Comparison of ENCODE assay signal across 2 cellular contexts in the genomic region with DNA sequence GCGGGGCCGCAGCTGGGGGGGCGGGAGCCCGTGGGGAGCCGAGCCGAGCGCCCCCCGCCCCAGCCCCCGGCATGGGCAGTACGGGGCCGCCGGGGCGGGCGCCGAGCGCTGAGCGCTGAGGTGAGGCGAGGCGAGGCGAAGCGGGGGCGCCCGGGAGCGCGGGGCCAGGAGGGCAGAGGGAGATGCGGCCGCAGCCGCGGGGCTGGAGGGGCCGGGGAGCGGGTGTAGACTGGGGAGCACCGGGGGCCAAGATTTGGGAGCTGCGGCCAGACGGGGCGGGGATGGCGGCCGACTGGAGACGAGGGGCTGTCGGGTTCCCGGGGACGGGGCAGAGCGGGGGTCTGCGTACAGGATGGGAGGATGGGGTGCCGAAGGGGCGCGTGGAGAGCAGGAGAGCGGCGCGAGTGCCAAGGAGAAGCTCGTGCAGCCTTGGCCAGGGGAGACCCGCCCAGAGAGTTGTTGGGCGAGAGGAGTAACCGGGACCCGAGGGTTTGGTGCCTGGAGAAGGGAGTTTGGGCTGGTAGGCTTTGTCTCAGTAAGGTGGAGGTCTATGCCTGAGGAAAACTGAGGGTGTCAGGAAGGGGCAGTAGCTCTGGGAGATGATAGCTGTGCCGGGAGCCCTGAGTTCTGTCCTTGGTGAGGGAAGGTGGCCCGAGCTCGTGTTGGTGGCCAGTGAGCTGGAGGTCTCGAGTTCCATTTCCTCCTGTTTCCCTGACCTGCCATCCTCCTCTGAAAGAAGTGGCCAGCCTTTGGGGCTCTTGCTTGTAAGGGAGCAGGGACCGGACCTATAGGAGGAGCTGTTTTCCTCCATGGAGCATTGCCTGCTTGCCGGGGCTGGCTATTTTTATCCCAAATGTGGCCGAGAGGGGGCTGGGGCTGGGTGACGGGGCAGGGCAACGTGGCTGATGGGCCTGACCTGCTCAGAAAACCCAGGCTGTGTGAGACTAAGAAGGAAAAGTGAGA.
A peak's percentile ranks its signal among the peaks of the same experiment; 100 is the strongest.
TF ChIP-seq lines count a peak whose summit lies in the region.

No MANE protein-coding gene starts in this region.

TF ChIP-seq in PFSK-1, 5 proteins besides CTCF, POLR2A, EP300 and RAD21:
- TF ChIP-seq SIN3A (IDR thresholded peaks at IDR 0.05; ENCODE audit: borderline replicate concordance, insufficient read depth, low read length) (peak; percentile 34; the same call in 1 of the 2 replicates), TAF1 (IDR thresholded peaks at IDR 0.05; ENCODE audit: borderline replicate concordance, insufficient read depth, low read length) (peak; percentile 63; the same call in 1 of the 2 replicates), FOXP2 (optimal IDR thresholded peaks at IDR 0.05; ENCODE audit: borderline replicate concordance, extremely low read depth, extremely low read length, insufficient read depth) (peak; percentile 43), POLR2AphosphoS5 (IDR thresholded peaks at IDR 0.05; ENCODE audit: low read depth, low read length) (no peak; the same call in 1 of the 2 replicates)
- TF ChIP-seq, protein P1, sequence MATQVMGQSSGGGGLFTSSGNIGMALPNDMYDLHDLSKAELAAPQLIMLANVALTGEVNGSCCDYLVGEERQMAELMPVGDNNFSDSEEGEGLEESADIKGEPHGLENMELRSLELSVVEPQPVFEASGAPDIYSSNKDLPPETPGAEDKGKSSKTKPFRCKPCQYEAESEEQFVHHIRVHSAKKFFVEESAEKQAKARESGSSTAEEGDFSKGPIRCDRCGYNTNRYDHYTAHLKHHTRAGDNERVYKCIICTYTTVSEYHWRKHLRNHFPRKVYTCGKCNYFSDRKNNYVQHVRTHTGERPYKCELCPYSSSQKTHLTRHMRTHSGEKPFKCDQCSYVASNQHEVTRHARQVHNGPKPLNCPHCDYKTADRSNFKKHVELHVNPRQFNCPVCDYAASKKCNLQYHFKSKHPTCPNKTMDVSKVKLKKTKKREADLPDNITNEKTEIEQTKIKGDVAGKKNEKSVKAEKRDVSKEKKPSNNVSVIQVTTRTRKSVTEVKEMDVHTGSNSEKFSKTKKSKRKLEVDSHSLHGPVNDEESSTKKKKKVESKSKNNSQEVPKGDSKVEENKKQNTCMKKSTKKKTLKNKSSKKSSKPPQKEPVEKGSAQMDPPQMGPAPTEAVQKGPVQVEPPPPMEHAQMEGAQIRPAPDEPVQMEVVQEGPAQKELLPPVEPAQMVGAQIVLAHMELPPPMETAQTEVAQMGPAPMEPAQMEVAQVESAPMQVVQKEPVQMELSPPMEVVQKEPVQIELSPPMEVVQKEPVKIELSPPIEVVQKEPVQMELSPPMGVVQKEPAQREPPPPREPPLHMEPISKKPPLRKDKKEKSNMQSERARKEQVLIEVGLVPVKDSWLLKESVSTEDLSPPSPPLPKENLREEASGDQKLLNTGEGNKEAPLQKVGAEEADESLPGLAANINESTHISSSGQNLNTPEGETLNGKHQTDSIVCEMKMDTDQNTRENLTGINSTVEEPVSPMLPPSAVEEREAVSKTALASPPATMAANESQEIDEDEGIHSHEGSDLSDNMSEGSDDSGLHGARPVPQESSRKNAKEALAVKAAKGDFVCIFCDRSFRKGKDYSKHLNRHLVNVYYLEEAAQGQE (IDR thresholded peaks at IDR 0.05; ENCODE audit: insufficient read depth in 1 of 2, low read depth in 2 of 2, low read length in 2 of 2): no peak

TF ChIP-seq in K562, 482 proteins besides CTCF, POLR2A, EP300 and RAD21 (continues in another document):
- TF ChIP-seq, protein P2, sequence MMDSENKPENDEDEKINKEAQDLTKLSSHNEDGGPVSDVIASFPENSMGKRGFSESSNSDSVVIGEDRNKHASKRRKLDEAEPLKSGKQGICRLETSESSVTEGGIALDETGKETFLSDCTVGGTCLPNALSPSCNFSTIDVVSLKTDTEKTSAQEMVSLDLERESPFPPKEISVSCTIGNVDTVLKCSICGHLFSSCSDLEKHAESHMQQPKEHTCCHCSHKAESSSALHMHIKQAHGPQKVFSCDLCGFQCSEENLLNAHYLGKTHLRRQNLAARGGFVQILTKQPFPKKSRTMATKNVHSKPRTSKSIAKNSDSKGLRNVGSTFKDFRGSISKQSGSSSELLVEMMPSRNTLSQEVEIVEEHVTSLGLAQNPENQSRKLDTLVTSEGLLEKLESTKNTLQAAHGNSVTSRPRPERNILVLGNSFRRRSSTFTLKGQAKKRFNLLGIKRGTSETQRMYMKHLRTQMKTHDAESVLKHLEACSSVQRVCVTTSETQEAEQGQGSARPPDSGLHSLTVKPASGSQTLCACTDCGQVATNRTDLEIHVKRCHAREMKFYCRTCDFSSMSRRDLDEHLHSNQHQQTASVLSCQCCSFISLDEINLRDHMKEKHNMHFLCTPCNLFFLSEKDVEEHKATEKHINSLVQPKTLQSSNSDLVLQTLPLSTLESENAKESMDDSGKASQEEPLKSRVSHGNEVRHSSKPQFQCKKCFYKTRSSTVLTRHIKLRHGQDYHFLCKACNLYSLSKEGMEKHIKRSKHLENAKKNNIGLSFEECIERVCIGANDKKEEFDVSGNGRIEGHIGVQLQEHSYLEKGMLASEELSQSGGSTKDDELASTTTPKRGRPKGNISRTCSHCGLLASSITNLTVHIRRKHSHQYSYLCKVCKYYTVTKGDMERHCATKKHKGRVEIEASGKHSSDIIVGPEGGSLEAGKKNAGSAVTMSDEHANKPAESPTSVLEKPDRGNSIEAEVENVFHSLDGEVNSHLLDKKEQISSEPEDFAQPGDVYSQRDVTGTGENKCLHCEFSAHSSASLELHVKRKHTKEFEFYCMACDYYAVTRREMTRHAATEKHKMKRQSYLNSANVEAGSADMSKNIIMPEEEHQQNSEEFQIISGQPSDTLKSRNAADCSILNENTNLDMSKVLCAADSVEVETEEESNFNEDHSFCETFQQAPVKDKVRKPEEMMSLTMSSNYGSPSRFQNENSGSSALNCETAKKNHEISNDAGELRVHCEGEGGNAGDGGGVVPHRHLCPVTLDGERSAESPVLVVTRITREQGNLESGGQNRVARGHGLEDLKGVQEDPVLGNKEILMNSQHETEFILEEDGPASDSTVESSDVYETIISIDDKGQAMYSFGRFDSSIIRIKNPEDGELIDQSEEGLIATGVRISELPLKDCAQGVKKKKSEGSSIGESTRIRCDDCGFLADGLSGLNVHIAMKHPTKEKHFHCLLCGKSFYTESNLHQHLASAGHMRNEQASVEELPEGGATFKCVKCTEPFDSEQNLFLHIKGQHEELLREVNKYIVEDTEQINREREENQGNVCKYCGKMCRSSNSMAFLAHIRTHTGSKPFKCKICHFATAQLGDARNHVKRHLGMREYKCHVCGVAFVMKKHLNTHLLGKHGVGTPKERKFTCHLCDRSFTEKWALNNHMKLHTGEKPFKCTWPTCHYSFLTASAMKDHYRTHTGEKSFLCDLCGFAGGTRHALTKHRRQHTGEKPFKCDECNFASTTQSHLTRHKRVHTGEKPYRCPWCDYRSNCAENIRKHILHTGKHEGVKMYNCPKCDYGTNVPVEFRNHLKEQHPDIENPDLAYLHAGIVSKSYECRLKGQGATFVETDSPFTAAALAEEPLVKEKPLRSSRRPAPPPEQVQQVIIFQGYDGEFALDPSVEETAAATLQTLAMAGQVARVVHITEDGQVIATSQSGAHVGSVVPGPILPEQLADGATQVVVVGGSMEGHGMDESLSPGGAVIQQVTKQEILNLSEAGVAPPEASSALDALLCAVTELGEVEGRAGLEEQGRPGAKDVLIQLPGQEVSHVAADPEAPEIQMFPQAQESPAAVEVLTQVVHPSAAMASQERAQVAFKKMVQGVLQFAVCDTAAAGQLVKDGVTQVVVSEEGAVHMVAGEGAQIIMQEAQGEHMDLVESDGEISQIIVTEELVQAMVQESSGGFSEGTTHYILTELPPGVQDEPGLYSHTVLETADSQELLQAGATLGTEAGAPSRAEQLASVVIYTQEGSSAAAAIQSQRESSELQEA (IDR thresholded peaks at IDR 0.05; ENCODE audit: low read depth): no peak
- TF ChIP-seq HNRNPUL1 (IDR thresholded peaks at IDR 0.05; ENCODE audit: low read length): no peak
- TF ChIP-seq, protein P3, sequence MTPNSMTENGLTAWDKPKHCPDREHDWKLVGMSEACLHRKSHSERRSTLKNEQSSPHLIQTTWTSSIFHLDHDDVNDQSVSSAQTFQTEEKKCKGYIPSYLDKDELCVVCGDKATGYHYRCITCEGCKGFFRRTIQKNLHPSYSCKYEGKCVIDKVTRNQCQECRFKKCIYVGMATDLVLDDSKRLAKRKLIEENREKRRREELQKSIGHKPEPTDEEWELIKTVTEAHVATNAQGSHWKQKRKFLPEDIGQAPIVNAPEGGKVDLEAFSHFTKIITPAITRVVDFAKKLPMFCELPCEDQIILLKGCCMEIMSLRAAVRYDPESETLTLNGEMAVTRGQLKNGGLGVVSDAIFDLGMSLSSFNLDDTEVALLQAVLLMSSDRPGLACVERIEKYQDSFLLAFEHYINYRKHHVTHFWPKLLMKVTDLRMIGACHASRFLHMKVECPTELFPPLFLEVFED (CRISPR knock-in tag; conservative IDR thresholded peaks at IDR 0.05): no peak
- TF ChIP-seq, protein P4, sequence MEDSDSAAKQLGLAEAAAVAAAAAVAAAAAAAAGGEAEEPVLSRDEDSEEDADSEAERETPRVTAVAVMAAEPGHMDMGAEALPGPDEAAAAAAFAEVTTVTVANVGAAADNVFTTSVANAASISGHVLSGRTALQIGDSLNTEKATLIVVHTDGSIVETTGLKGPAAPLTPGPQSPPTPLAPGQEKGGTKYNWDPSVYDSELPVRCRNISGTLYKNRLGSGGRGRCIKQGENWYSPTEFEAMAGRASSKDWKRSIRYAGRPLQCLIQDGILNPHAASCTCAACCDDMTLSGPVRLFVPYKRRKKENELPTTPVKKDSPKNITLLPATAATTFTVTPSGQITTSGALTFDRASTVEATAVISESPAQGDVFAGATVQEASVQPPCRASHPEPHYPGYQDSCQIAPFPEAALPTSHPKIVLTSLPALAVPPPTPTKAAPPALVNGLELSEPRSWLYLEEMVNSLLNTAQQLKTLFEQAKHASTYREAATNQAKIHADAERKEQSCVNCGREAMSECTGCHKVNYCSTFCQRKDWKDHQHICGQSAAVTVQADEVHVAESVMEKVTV (CRISPR knock-in tag; IDR thresholded peaks at IDR 0.05): 0 out of 2 replicates have a peak, but pooled peaks have one; percentile 17
- no peak for TF ChIP-seq ZNF175 (CRISPR knock-in tag; IDR thresholded peaks at IDR 0.05; ENCODE audit: low read depth)
- peak; percentile 47; the same call in 1 of the 2 replicates for TF ChIP-seq HDAC2 (IDR thresholded peaks at IDR 0.05)
- no peak for TF ChIP-seq HNRNPH1 (optimal IDR thresholded peaks at IDR 0.05; ENCODE audit: low read depth, low read length)
- TF ChIP-seq, protein P5, sequence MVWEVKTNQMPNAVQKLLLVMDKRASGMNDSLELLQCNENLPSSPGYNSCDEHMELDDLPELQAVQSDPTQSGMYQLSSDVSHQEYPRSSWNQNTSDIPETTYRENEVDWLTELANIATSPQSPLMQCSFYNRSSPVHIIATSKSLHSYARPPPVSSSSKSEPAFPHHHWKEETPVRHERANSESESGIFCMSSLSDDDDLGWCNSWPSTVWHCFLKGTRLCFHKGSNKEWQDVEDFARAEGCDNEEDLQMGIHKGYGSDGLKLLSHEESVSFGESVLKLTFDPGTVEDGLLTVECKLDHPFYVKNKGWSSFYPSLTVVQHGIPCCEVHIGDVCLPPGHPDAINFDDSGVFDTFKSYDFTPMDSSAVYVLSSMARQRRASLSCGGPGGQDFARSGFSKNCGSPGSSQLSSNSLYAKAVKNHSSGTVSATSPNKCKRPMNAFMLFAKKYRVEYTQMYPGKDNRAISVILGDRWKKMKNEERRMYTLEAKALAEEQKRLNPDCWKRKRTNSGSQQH (CRISPR knock-in tag; IDR thresholded peaks at IDR 0.05): no peak
- 0 out of 2 replicates have a peak, but pooled peaks have one; percentile 23 for TF ChIP-seq ATF6 (CRISPR knock-in tag; IDR thresholded peaks at IDR 0.05)
- 0 out of 2 replicates have a peak, but pooled peaks have one; percentile 47 for TF ChIP-seq ZNF57 (CRISPR knock-in tag; IDR thresholded peaks at IDR 0.05)
- no peak for TF ChIP-seq TAF15 (IDR thresholded peaks at IDR 0.05; ENCODE audit: low read depth, low read length)
- TF ChIP-seq CCAR2 (IDR thresholded peaks at IDR 0.05; ENCODE audit: low read depth, low read length): no peak
- no peak for TF ChIP-seq ZNF717 (CRISPR knock-in tag; IDR thresholded peaks at IDR 0.05)
- TF ChIP-seq STAG1 (CRISPR knock-in tag; IDR thresholded peaks at IDR 0.05; ENCODE audit: borderline replicate concordance): no peak
- peak in 2 of 3 experiments; percentile 46 to 74 for TF ChIP-seq YY1 (IDR thresholded peaks at IDR 0.05; ENCODE audit: borderline replicate concordance in 1 of 3, control insufficient read depth in 1 of 3, extremely low read depth in 1 of 3, insufficient read depth in 3 of 3, insufficient read length in 1 of 3, insufficient replicate concordance in 2 of 3, low read depth in 1 of 3, low read length in 2 of 3)
- TF ChIP-seq NBN (IDR thresholded peaks at IDR 0.05; ENCODE audit: low read depth): no peak
- no peak for TF ChIP-seq HDAC8 (tag; IDR thresholded peaks at IDR 0.05)
- no peak for TF ChIP-seq POLR2AphosphoS5 (IDR thresholded peaks at IDR 0.05; ENCODE audit: control insufficient read depth, insufficient read depth, low read depth, low read length)
- TF ChIP-seq POU5F1 (IDR thresholded peaks at IDR 0.05; ENCODE audit: borderline replicate concordance, low read depth, low read length, partially characterized antibody): no peak
- no peak for TF ChIP-seq OTX1 (CRISPR knock-in tag; IDR thresholded peaks at IDR 0.05)
- TF ChIP-seq YBX1 (IDR thresholded peaks at IDR 0.05): no peak
- peak; percentile 53; the same call in 1 of the 2 replicates for TF ChIP-seq SMARCE1 (IDR thresholded peaks at IDR 0.05)
- TF ChIP-seq PHF20 (IDR thresholded peaks at IDR 0.05; ENCODE audit: partially characterized antibody): no peak
- TF ChIP-seq NCOR1 (IDR thresholded peaks at IDR 0.05): no peak
- TF ChIP-seq, protein P6, sequence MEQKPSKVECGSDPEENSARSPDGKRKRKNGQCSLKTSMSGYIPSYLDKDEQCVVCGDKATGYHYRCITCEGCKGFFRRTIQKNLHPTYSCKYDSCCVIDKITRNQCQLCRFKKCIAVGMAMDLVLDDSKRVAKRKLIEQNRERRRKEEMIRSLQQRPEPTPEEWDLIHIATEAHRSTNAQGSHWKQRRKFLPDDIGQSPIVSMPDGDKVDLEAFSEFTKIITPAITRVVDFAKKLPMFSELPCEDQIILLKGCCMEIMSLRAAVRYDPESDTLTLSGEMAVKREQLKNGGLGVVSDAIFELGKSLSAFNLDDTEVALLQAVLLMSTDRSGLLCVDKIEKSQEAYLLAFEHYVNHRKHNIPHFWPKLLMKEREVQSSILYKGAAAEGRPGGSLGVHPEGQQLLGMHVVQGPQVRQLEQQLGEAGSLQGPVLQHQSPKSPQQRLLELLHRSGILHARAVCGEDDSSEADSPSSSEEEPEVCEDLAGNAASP (IDR thresholded peaks at IDR 0.05): no peak
